8 cellular contexts compared by ENCODE assay signal in the genomic region with DNA sequence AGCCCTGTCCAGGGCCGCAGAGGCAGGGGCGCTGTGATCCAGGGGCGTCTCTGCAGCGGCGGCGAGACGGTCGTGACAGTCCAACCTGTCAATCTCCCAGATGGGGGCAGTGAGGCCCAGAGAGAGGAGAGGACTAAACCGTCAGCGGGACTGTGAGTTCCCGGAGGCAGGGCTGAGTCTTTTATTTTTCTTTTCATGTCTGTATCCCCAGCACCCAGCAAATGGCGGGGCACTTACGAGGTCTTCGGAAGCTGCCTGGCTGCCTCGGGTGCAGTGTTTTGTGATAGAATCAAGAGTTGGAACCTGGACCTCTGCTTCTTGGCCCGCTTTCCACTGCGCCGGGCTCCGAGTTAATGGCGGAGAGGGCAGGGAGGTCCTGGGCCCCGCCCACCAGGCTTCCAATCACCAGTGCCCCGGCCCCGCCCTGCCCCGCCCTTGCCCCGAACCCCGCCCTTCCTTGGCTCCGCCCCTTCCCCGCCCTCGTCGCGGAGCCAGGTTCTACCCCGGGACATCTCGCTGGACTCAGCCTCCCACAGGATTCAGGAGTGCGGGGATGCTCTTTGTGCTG. TPM values are rescaled to one million over a fixed set of nuclear protein-coding genes. Genes with fewer than 3 reads are reported as not detected.
DNase-seq lines count a peak whose midpoint lies in the region; ATAC-seq and TF ChIP-seq lines count a peak whose summit lies in the region.

No MANE protein-coding gene starts in this region.

- H3K27me3 ChIP-seq in foreskin keratinocyte (peaks cover 25% of the 10 kb centered on the region), neuron (ENCODE audit: insufficient read depth, low read length) (peaks cover 15% of the 10 kb centered on the region), stomach smooth muscle (ENCODE audit: control insufficient read depth in 1 of 2, insufficient read depth in 2 of 2, low read length in 2 of 2) (no peaks in the 10 kb centered on the region)

- ATAC-seq in GM21515 (IDR thresholded peaks at IDR 0.05; ENCODE audit: unreplicated experiment): peak; percentile 83
- ATAC-seq in foreskin keratinocyte: peak; percentile 80

- H3K36me3 ChIP-seq in neuron (ENCODE audit: insufficient read depth, low read length) (no peaks in the 10 kb centered on the region), stomach smooth muscle (ENCODE audit: control insufficient read depth in 2 of 2, insufficient read depth in 2 of 2, low read length in 2 of 2) (no peaks in the 10 kb centered on the region)

- H3K4me1 ChIP-seq in foreskin keratinocyte: no peaks in the 10 kb centered on the region
- peaks cover 7% of the 10 kb centered on the region for H3K4me1 ChIP-seq in neuron (ENCODE audit: insufficient read depth, low read length)
- H3K4me1 ChIP-seq in stomach smooth muscle (ENCODE audit: control insufficient read depth, insufficient read depth, low read length): peaks cover 24% of the 10 kb centered on the region

- DNase-seq in DMS 273 treated with DMSO at 0.1 percent for 48 hours (lab: John Stamatoyannopoulos, UW) (peak; percentile 48), HuH-7 (ENCODE audit: low spot score) (peak; percentile 91), RPMI7951 (ENCODE audit: low read depth) (peak; percentile 80), foreskin keratinocyte (peak; percentile 25 to 55)
- DNase-seq in activated effector memory CD4-positive, alpha-beta T cell treated with Interleukin-2 at 50 U/mL for 16 hours: peak; percentile 68

- no peak for TF ChIP-seq CTCF in foreskin keratinocyte (conservative IDR thresholded peaks at IDR 0.05)

- H2AFZ ChIP-seq in neuron (ENCODE audit: low read depth, low read length): peak overlapping the region; percentile 42

- peak overlapping the region; percentile 62 to 71 for H3K9ac ChIP-seq in stomach smooth muscle (ENCODE audit: low read length in 2 of 2)

- H3K9me3 ChIP-seq in neuron (ENCODE audit: low read length): no peaks in the 10 kb centered on the region
- H3K9me3 ChIP-seq in stomach smooth muscle (ENCODE audit: control insufficient read depth in 2 of 2, low read length in 2 of 2): no peaks in the 10 kb centered on the region

- H3K27ac ChIP-seq in foreskin keratinocyte: peak overlapping the region; percentile 19
- H3K27ac ChIP-seq in stomach smooth muscle (ENCODE audit: low read length): peak overlapping the region; percentile 24

- H3K4me3 ChIP-seq in neuron (ENCODE audit: low read length) (peak overlapping the region; percentile 54), stomach smooth muscle (ENCODE audit: low read length in 2 of 2) (peak overlapping the region; percentile 76 to 78)

RNA-seq across cellular contexts. Expression of gene GRPEL1, which starts 35.3 kb away (rescaled TPM):
- 31.5 and 32.1 TPM in 2 replicates for total RNA-seq in RPMI7951 (2014; rRNA removed; shearing (Covaris generic))
- 64.5 and 71.9 TPM in 2 replicates for total RNA-seq in foreskin keratinocyte
- 73.6 and 87.9 TPM in 2 replicates for polyA plus RNA-seq in foreskin keratinocyte

RNA-seq across cellular contexts. Expression of gene TADA2B, which starts 59.9 kb away (rescaled TPM):
- total RNA-seq in RPMI7951 (2014; rRNA removed; shearing (Covaris generic)): 4.7 and 5.8 TPM in 2 replicates
- total RNA-seq in foreskin keratinocyte: 10.0 and 11.0 TPM in 2 replicates
- polyA plus RNA-seq in foreskin keratinocyte: 5.1 and 5.5 TPM in 2 replicates

Comparison
In these comparisons a context has a peak if more than half of its experiments do, and no peak if none do; other contexts are left out.
1. Peak in every context shown above with its lines: DNase-seq, ATAC-seq, H3K4me3 ChIP-seq and H3K27ac ChIP-seq.
2. DNase-seq: peak in every context shown above with its lines; median percentile 91 in HuH-7; 80 in RPMI7951; 68 in activated effector memory CD4-positive, alpha-beta T cell treated with Interleukin-2 at 50 U/mL for 16 hours; 48 in DMS 273 treated with DMSO at 0.1 percent for 48 hours; 40 in foreskin keratinocyte.